ENCODE assay signal across 1 cellular context in the genomic region with DNA sequence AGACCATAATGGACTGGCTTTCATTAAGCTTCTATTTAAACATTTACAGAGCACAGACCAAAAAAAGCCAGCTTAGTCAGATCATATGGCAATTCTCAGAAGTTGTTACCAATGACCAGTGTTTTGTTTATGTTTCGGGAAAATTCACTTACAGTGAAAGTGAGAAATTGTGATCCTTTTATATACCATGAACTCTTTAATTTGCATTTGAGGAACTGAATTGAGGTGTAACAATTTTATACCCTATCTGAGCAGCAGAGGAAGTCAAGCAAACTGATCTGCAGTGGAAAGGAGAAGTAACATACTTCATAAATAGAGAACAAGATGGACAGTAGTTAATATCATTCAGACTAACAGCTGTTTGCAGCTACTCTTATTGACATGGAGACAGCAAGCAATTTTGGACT.
TF ChIP-seq lines count a peak whose summit lies in the region.

No MANE protein-coding gene starts in this region.

TF ChIP-seq in GM12878, 131 proteins besides CTCF, POLR2A, EP300 and RAD21 (continued from another document):
- TF ChIP-seq, protein P1, sequence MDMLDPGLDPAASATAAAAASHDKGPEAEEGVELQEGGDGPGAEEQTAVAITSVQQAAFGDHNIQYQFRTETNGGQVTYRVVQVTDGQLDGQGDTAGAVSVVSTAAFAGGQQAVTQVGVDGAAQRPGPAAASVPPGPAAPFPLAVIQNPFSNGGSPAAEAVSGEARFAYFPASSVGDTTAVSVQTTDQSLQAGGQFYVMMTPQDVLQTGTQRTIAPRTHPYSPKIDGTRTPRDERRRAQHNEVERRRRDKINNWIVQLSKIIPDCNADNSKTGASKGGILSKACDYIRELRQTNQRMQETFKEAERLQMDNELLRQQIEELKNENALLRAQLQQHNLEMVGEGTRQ (IDR thresholded peaks at IDR 0.05; ENCODE audit: borderline replicate concordance, low read depth, low read length), result no peak
- TF ChIP-seq IKZF2 (IDR thresholded peaks at IDR 0.05) (peak; percentile 75 to 79; a peak in 3 of 4 replicates), SMARCA5 (IDR thresholded peaks at IDR 0.05) (peak; percentile 56), ATF7 (IDR thresholded peaks at IDR 0.05; ENCODE audit: low read depth) (peak; percentile 57; the same call in 1 of the 2 replicates), RAD51 (IDR thresholded peaks at IDR 0.05) (peak; percentile 23; the same call in 1 of the 2 replicates)
- TF ChIP-seq, protein P2, sequence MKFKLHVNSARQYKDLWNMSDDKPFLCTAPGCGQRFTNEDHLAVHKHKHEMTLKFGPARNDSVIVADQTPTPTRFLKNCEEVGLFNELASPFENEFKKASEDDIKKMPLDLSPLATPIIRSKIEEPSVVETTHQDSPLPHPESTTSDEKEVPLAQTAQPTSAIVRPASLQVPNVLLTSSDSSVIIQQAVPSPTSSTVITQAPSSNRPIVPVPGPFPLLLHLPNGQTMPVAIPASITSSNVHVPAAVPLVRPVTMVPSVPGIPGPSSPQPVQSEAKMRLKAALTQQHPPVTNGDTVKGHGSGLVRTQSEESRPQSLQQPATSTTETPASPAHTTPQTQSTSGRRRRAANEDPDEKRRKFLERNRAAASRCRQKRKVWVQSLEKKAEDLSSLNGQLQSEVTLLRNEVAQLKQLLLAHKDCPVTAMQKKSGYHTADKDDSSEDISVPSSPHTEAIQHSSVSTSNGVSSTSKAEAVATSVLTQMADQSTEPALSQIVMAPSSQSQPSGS (IDR thresholded peaks at IDR 0.05; ENCODE audit: low read length), result peak; percentile 66
TF ChIP-seq in GM12878: peak in this region for 25.
